1 cellular context compared by ENCODE assay signal in the genomic region with DNA sequence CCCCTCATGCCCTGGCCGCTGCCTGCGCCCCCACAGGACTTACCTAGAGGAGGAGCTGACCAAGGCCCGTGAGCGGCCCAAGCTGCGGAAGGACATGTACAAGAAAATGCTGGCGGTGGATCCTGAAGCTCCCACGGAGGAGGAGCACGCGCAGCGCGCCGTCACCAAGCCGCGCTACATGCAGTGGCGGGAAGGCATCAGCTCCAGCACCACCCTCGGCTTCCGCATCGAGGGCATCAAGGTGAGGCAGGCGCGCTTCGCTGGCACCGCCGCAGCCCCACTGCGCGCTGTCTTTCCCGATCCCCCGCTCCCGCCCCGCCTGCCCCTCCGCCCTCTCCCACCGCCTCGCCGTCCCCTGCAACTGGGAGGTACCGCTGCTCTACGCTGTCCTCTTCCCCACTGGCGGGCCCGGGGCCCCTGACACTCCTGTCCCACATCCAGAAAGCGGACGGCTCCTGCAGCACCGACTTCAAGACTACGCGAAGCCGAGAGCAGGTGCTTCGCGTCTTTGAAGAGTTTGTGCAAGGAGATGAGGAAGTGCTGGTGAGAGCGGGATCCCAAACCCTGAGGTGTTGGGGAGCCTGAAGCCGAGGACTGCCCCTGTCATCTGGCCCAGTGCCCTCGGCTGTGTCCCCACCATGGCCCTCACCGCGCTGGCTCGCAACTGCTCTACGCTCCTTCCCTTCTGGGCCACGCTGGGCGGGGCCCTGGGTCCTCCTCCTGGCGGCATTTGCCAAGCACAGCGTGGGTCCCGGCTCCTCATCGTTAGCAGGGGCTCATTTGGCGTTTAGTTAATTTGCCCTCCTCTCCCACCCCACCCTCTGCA.
A peak's percentile ranks its signal among the peaks of the same experiment; 100 is the strongest.
TF ChIP-seq lines count a peak whose summit lies in the region.

No MANE protein-coding gene starts in this region.

TF ChIP-seq in GM23338, 12 proteins besides CTCF, POLR2A, EP300 and RAD21:
- TF ChIP-seq EZH2phosphoT487 (IDR thresholded peaks at IDR 0.05; ENCODE audit: unreplicated experiment) (peak; percentile 59), ZNF331 (CRISPR knock-in tag; IDR thresholded peaks at IDR 0.05; ENCODE audit: low read depth) (no peak)
